7 cellular contexts compared by ENCODE assay signal in the genomic region with DNA sequence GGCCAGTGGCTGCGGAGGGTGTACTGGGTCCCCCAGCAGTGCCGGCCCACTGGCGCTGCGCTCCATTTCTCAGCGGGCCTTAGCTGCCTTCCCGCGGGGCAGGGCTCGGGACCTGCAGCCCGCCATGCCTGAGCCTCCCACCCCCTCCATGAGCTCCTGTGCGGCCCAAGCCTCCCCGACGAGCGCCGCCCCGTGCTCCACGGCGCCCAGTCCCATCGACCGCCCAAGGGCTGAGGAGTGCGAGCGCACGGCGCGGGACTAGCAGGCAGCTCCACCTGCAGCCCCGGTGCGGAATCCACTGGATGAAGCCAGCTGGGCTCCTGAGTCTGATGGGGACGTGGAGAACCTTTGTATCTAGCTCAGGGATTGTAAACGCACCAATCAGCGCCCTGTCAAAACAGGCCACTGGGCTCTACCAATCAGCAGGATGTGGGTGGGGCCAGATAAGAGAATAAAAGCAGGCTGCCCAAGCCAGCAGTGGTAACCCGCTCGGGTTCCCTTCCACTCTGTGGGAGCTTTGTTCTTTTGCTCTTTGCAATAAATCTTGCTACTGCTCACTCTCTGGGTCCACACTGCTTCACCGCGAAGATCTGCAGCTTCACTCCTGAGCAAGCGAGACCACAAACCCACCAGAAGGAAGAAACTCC. TPM values are rescaled to one million over a fixed set of nuclear protein-coding genes. Genes with fewer than 3 reads are reported as not detected.
"Had no signal": no experiment of that assay in that cellular context is flagged by ENCODE, and none has a peak within 500 bp of the region (broad histone marks: within the 10 kb centered on the region; RNA-seq: fewer than 3 reads in every experiment).

No MANE protein-coding gene starts in this region.

RNA-seq across cellular contexts. Expression of a gene that starts 23.5 kb away (rescaled TPM):
- total RNA-seq: ascending aorta, body of pancreas, Right ventricle myocardium superior, SJCRH30 had no signal
- polyA plus RNA-seq: SK-N-SH had no signal

RNA-seq across cellular contexts. Expression of a gene that starts 23.6 kb away (rescaled TPM):
- total RNA-seq: ascending aorta, body of pancreas, bronchial epithelial cell, Peyer's patch, Right ventricle myocardium superior, SJCRH30 had no signal
- polyA plus RNA-seq: SK-N-SH had no signal
